8 cellular contexts compared by ENCODE assay signal in the genomic region with DNA sequence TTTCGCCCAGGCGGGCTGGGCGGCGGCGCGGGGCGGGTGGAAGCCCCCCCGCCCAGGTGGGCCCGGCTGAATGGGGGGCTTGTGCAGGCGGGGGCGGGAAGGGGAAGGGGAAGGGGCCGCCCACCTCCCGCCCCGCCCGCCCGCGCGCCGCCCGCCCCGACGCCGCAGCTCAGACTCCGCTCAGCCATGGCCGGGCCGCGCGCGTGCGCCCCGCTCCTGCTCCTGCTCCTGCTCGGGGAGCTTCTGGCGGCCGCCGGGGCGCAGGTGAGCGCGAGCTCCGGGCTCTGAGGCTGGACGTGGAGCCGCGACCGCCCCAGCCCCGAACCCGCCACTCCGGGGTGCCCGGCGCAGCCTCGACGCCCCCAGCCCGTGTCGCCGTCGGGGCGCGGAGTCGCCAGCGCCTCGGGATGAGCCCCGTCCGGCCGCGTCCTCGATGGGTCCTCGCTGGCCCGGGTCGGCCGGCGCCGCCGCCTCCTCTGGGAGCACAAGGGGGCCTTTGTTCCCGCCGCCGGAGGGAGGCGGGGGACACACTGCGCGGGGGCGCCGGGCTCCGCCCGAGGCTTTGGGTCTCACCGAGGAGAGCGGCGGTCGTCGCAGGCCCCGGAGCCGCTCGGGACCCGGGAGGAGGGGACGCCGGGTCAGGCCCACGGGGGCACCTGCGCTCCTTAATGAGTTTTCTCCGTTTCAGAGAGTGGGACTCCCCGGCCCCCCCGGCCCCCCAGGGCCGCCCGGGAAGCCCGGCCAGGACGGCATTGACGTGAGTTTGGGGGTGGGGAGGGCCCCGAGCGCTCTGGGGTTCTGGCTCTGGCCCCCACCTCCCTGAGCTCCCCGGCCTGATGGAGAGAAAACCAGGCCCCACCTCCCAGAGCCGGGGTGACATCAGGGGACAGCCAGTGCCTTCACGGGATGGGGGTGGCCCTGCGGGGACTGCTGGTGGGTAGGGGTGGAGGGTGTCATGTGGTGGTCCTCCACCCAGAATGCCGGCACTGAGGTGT. TPM values are rescaled to one million over a fixed set of nuclear protein-coding genes. Genes with fewer than 3 reads are reported as not detected.
DNase-seq lines count a peak whose midpoint lies in the region; ATAC-seq and TF ChIP-seq lines count a peak whose summit lies in the region.

A gene (plus strand): TSS at position 172 of the 995 bp plus-strand sequence. CDS start 15 bp downstream, at position 187.

- H3K9me3 Mint-ChIP-seq in T-cell = no peaks in the 10 kb centered on the region

- H3K4me1 Mint-ChIP-seq in T-cell = peaks cover 0 to 15% (median 11%) of the 10 kb centered on the region in 3 donors

- no peak for TF ChIP-seq POLR2A in gastrocnemius medialis (IDR thresholded peaks at IDR 0.05)

- H3K9me3 ChIP-seq in gastrocnemius medialis = no peaks in the 10 kb centered on the region

- intact Hi-C loops in gastrocnemius medialis (cut with DNase I; ENCODE audit: low total_unique reads) = no loop called here

- peak within 1 kb of the TSS; percentile 3 to 36 (median 28) for H3K4me3 ChIP-seq in gastrocnemius medialis

- in situ Hi-C loops in gastrocnemius medialis (cut with MboI; ENCODE audit: low sequenced_read_pairs in 4 of 4) = no loop called here

- peak within 1 kb of the TSS; percentile 44 to 60 (median 50) for H3K4me3 Mint-ChIP-seq in T-cell

- ATAC-seq in T-cell (replicated peaks in 1 of 4) = peak; percentile 37 to 57 (median 47)
- ATAC-seq in gastrocnemius medialis = no peak
- ATAC-seq in HG02884 (IDR thresholded peaks at IDR 0.05; ENCODE audit: unreplicated experiment) = no peak
- no peak for ATAC-seq in HG02642 (IDR thresholded peaks at IDR 0.05; ENCODE audit: poor library complexity, unreplicated experiment)

- CTCF ChIA-PET in T-cell (lab: Charles Lee) = no interaction called here

- no peaks in the 10 kb centered on the region for H3K36me3 Mint-ChIP-seq in T-cell

- peaks cover 14 to 20% of the 10 kb centered on the region in 2 donors for H3K4me1 ChIP-seq in gastrocnemius medialis

- no peak for TF ChIP-seq CTCF in gastrocnemius medialis (IDR thresholded peaks at IDR 0.05 in 4 of 5, conservative IDR thresholded peaks at IDR 0.05 in 1 of 5)

- H3K27me3 ChIP-seq in gastrocnemius medialis = peaks cover 44 to 53% (median 53%) of the 10 kb centered on the region in 3 donors

- H3K27ac Mint-ChIP-seq in T-cell = no peak within 1 kb of the TSS

- peak; percentile 41 for DNase-seq in NCI-H146 (lab: John Stamatoyannopoulos, UW)
- DNase-seq in NCI-H146 treated with DMSO at 0.1 percent for 48 hours (lab: John Stamatoyannopoulos, UW; ENCODE audit: unreplicated experiment) = no peak
- DNase-seq in T-cell = peak in 1 of 34 experiments; percentile 17
- peak in 38 of 51 donors; percentile 10 to 82 (median 51) for DNase-seq in hypothalamus (lab: John Stamatoyannopoulos, UW)
- DNase-seq in gastrocnemius medialis = no peak
- DNase-seq in NCI-H345 (lab: John Stamatoyannopoulos, UW) = no peak

- H3K36me3 ChIP-seq in gastrocnemius medialis = peaks cover 0 to 8% of the 10 kb centered on the region in 2 donors

- no peak within 1 kb of the TSS for H3K27ac ChIP-seq in gastrocnemius medialis

- peaks cover 0 to 32% of the 10 kb centered on the region in 2 donors for H3K27me3 Mint-ChIP-seq in T-cell

- POLR2A ChIA-PET in T-cell (lab: Charles Lee) = no interaction called here

RNA-seq across cellular contexts. Expression of the gene that starts here (rescaled TPM):
- 1 to 10 TPM in 1 of 5 donors, under 1 TPM in 3, not detected in 1; 0.51 to 2.1 (median 0.75) TPM for total RNA-seq in T-cell
- total RNA-seq in gastrocnemius medialis = 1 to 10 TPM in 2 of 4 donors, under 1 TPM in 2; 0.41 to 4.1 (median 1.6) TPM

Comparison
In these comparisons a context has a peak if more than half of its experiments do, and no peak if none do; other contexts are left out.
1. DNase-seq: peak in NCI-H146 (single experiment) and hypothalamus (38 of 51); none in NCI-H146 treated with DMSO at 0.1 percent for 48 hours (single experiment), gastrocnemius medialis (0 of 2) and NCI-H345 (single experiment).
2. ATAC-seq: peak in T-cell (4 of 4); none in gastrocnemius medialis (0 of 2), HG02884 (single experiment) and HG02642 (single experiment).